In the genomic region with DNA sequence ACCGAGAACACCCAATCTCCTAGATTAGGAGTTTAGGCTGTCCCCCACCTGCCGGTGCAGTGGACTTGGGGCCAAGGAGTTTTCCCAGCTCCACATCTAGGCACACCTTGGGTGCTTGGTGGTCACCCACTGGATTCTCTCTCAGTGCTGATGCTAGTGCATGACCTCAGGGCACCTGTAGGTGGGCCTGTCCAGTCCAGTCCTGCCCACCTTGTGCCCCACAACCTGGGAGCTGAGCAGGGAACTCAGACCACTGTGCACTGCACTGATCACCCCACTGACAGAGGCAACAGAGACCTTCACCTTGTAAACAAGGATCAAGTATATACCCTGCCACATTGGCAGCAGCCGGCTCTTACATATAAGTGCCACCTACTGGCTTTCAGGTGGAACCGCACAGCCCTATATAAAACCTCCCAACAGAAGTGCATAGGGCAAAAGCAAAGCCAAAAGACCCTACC, we compare ENCODE assay signal across 1 cellular context.
A peak's percentile ranks its signal among the peaks of the same experiment; 100 is the strongest.
TF ChIP-seq lines count a peak whose summit lies in the region.

No MANE protein-coding gene starts in this region.

TF ChIP-seq in HepG2, 621 proteins besides CTCF, POLR2A, EP300 and RAD21 (continued from another document):
- TF ChIP-seq SMC3 (IDR thresholded peaks at IDR 0.05; ENCODE audit: low read length): 0 out of 2 replicates have a peak, but pooled peaks have one; percentile 7
- TF ChIP-seq NR2F6 (IDR thresholded peaks at IDR 0.05): no peak
- TF ChIP-seq NR2F6 (CRISPR knock-in tag; IDR thresholded peaks at IDR 0.05): no peak
- TF ChIP-seq WIZ (CRISPR knock-in tag; IDR thresholded peaks at IDR 0.05): no peak
- 0 out of 2 replicates have a peak, but pooled peaks have one; percentile 14 for TF ChIP-seq FOXA3 (CRISPR knock-in tag; IDR thresholded peaks at IDR 0.05)
- TF ChIP-seq ZNF460 (CRISPR knock-in tag; IDR thresholded peaks at IDR 0.05; ENCODE audit: borderline replicate concordance): no peak
- TF ChIP-seq, protein P1, sequence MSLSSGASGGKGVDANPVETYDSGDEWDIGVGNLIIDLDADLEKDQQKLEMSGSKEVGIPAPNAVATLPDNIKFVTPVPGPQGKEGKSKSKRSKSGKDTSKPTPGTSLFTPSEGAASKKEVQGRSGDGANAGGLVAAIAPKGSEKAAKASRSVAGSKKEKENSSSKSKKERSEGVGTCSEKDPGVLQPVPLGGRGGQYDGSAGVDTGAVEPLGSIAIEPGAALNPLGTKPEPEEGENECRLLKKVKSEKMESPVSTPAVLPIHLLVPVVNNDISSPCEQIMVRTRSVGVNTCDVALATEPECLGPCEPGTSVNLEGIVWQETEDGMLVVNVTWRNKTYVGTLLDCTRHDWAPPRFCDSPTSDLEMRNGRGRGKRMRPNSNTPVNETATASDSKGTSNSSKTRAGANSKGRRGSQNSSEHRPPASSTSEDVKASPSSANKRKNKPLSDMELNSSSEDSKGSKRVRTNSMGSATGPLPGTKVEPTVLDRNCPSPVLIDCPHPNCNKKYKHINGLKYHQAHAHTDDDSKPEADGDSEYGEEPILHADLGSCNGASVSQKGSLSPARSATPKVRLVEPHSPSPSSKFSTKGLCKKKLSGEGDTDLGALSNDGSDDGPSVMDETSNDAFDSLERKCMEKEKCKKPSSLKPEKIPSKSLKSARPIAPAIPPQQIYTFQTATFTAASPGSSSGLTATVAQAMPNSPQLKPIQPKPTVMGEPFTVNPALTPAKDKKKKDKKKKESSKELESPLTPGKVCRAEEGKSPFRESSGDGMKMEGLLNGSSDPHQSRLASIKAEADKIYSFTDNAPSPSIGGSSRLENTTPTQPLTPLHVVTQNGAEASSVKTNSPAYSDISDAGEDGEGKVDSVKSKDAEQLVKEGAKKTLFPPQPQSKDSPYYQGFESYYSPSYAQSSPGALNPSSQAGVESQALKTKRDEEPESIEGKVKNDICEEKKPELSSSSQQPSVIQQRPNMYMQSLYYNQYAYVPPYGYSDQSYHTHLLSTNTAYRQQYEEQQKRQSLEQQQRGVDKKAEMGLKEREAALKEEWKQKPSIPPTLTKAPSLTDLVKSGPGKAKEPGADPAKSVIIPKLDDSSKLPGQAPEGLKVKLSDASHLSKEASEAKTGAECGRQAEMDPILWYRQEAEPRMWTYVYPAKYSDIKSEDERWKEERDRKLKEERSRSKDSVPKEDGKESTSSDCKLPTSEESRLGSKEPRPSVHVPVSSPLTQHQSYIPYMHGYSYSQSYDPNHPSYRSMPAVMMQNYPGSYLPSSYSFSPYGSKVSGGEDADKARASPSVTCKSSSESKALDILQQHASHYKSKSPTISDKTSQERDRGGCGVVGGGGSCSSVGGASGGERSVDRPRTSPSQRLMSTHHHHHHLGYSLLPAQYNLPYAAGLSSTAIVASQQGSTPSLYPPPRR (CRISPR knock-in tag; IDR thresholded peaks at IDR 0.05; ENCODE audit: borderline replicate concordance): no peak
- TF ChIP-seq STAG1 (CRISPR knock-in tag; IDR thresholded peaks at IDR 0.05): peak; percentile 39; the same call in 1 of the 2 replicates
- no peak for TF ChIP-seq FOXA1 (IDR thresholded peaks at IDR 0.05)
- TF ChIP-seq FOXA1 (CRISPR knock-in tag; IDR thresholded peaks at IDR 0.05): no peak
- no peak for TF ChIP-seq IKZF4 (CRISPR knock-in tag; IDR thresholded peaks at IDR 0.05; ENCODE audit: borderline replicate concordance, low read depth, not compliant biosample characterization)
- no peak for TF ChIP-seq RFX1 (IDR thresholded peaks at IDR 0.05)
- TF ChIP-seq CCAR2 (optimal IDR thresholded peaks at IDR 0.05; ENCODE audit: low read depth, low read length): no peak
- no peak for TF ChIP-seq ZFP36L1 (CRISPR knock-in tag; IDR thresholded peaks at IDR 0.05)
